ENCODE assay signal across 11 cellular contexts in the genomic region with DNA sequence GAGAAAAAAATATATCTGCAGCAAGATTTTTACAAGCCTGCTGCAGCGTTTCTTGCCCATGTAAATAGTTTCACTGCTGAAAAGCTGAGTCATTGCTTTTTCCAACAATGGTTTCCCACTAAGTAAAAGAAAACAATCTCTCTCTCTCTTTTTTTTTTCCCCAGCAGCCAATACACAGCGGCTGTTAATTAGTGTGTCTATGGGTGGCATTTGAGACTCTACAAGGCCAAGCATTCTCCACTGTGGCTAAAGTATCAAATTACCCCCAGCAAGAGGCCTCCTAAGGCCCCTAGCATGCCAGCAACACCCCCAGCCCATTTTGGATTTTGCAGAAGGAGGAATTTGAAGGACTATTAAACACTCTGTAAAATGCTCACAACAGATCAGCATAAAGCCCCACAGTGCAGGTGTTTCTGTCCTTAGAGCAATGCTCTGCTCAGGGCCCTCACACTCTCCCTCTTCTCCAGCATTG.
DNase-seq lines count a peak whose midpoint lies in the region; ATAC-seq and TF ChIP-seq lines count a peak whose summit lies in the region.
"Had no signal": no experiment of that assay in that cellular context is flagged by ENCODE, and none has a peak within 500 bp of the region (broad histone marks: within the 10 kb centered on the region; RNA-seq: fewer than 3 reads in every experiment).

No MANE protein-coding gene starts in this region.

- no peaks in the 10 kb centered on the region for H3K9me3 ChIP-seq in HEK293 (ENCODE audit: control insufficient read depth, insufficient read depth, low read depth, low read length)
- H3K9me3 ChIP-seq: gastroesophageal sphincter had no signal

- no peaks in the 10 kb centered on the region for H3K36me3 ChIP-seq in HEK293 (ENCODE audit: control insufficient read depth in 2 of 2, insufficient read depth in 1 of 2, low read length in 2 of 2)
- H3K36me3 ChIP-seq: gastroesophageal sphincter had no signal

- DNase-seq in NCI-H69 (lab: John Stamatoyannopoulos, UW), result peak; percentile 84
- peak; percentile 50 for DNase-seq in fibroblast of mammary gland (ENCODE audit: low read depth)
- peak; percentile 95 for DNase-seq in renal cortical epithelial cell (ENCODE audit: low read depth)
- DNase-seq in GOT3 (lab: John Stamatoyannopoulos, UW), result no peak
- DNase-seq in DMS79 (lab: John Stamatoyannopoulos, UW), result no peak
- no peak for DNase-seq in activated CD8-positive, alpha-beta memory T cell treated with anti-CD3 and anti-CD28 coated beads, Interleukin-2, amount 50 U/mL, for 48 hours
- DNase-seq: activated CD8-positive, alpha-beta T cell treated with anti-CD3 and anti-CD28 coated beads, Interleukin-2, amount 10 ng/mL, durations not matched to agents 7 days and 5 days; stimulated activated CD4-positive, alpha-beta T cell treated with anti-CD3 and anti-CD28 coated beads, Interleukin-4, amount 100 ng/mL, for 24 hours had no signal

- peaks cover 13% of the 10 kb centered on the region for H3K4me1 ChIP-seq in HEK293 (ENCODE audit: control insufficient read depth, insufficient read depth, low read length)

- H3K27ac ChIP-seq in HEK293 (ENCODE audit: extremely low read depth, low read depth, low read length), result peak overlapping the region; percentile 34; the same call in 1 of the 2 replicates
- H3K27ac ChIP-seq: gastroesophageal sphincter had no signal

- CTCF ChIA-PET in HEK293 (lab: Yijun Ruan, JAX), result no interaction called here

- ATAC-seq in GM18502 (IDR thresholded peaks at IDR 0.05; ENCODE audit: poor library complexity, unreplicated experiment), result no peak
- ATAC-seq: activated CD8-positive, alpha-beta T cell treated with anti-CD3 and anti-CD28 coated beads, Interleukin-2, amount 10 ng/mL, durations not matched to agents 7 days and 5 days; gastroesophageal sphincter had no signal

- H3K4me3 ChIP-seq in HEK293 (ENCODE audit: low read depth, low read length) (no peak overlapping the region), fibroblast of mammary gland (ENCODE audit: control insufficient read depth, low read depth, low read length) (no peak overlapping the region)
- H3K4me3 ChIP-seq: gastroesophageal sphincter had no signal

- TF ChIP-seq CTCF in HEK293 (tag by site-specific recombination; IDR thresholded peaks at IDR 0.05) (no peak), fibroblast of mammary gland (conservative IDR thresholded peaks at IDR 0.05; ENCODE audit: control insufficient read depth, insufficient read depth, low read depth, low read length) (no peak)

- POLR2A ChIA-PET in HEK293 (lab: Yijun Ruan, JAX), result no interaction called here

TF ChIP-seq in HEK293, 187 proteins besides CTCF, POLR2A, EP300 and RAD21:
- TF ChIP-seq TRIM28 (IDR thresholded peaks at IDR 0.05; ENCODE audit: borderline replicate concordance, low read length), result peak; percentile 82; the same call in 1 of the 2 replicates
- 0 out of 2 replicates have a peak, but pooled peaks have one; percentile 38 for TF ChIP-seq ZNF660 (tag by site-specific recombination; IDR thresholded peaks at IDR 0.05)
- TF ChIP-seq SCRT2 (tag by site-specific recombination; IDR thresholded peaks at IDR 0.05), result no peak
TF ChIP-seq in HEK293: peak in this region for 2.

Comparison
In these comparisons a context has a peak if more than half of its experiments do, and no peak if none do; other contexts are left out.
1. DNase-seq: peak in NCI-H69 (single experiment), fibroblast of mammary gland (single experiment) and renal cortical epithelial cell (single experiment); none in GOT3 (single experiment), DMS79 (single experiment) and activated CD8-positive, alpha-beta memory T cell treated with anti-CD3 and anti-CD28 coated beads, Interleukin-2, amount 50 U/mL, for 48 hours (single experiment).